ENCODE assay signal across 23 cellular contexts in genomic region chr3:184549793-184550585, GRCh38. TPM values are rescaled to one million over a fixed set of nuclear protein-coding genes. Genes with fewer than 3 reads are reported as not detected.
DNase-seq lines count a peak whose midpoint lies in the region; ATAC-seq, FAIRE-seq and TF ChIP-seq lines count a peak whose summit lies in the region.
"Had no signal": no experiment of that assay in that cellular context is flagged by ENCODE, and none has a peak within 500 bp of the region (broad histone marks: within the 10 kb centered on the region; RNA-seq: fewer than 3 reads in every experiment).

No MANE protein-coding gene starts in this region.

- intact Hi-C loops in pancreas (cut with DNase I), result no loop called here

- no peaks in the 10 kb centered on the region for H3K36me3 ChIP-seq in pancreas
- H3K36me3 ChIP-seq: cardiac muscle cell, esophagus muscularis mucosa, suprapubic skin had no signal

- FAIRE-seq in pancreas (lab: Jason Lieb, UNC), result no peak
- FAIRE-seq: TTC549 had no signal

- H3K4me1 Mint-ChIP-seq in stimulated activated memory B cell treated with anti-CD40 and anti-IgM and Interleukin-4, amounts not matched to agents 10 μg/mL and 1 μg/mL and 100 μg/mL, for 72 hours, result peaks cover 9% of the 10 kb centered on the region

- H3K9me3 ChIP-seq in pancreas, result no peaks in the 10 kb centered on the region
- H3K9me3 ChIP-seq: esophagus muscularis mucosa, suprapubic skin had no signal

- no peak overlapping the region for H3K4me3 ChIP-seq in pancreas
- H3K4me3 ChIP-seq: cardiac muscle cell, esophagus muscularis mucosa, lung, smooth muscle cell, suprapubic skin had no signal

- no peak for TF ChIP-seq CTCF in 22Rv1 (IDR thresholded peaks at IDR 0.05)
- TF ChIP-seq CTCF in pancreas (IDR thresholded peaks at IDR 0.05), result no peak

- no peaks in the 10 kb centered on the region for H3K36me3 Mint-ChIP-seq in stimulated activated memory B cell treated with anti-CD40 and anti-IgM and Interleukin-4, amounts not matched to agents 10 μg/mL and 1 μg/mL and 100 μg/mL, for 72 hours
- H3K36me3 Mint-ChIP-seq: naive thymus-derived CD4-positive, alpha-beta T cell had no signal

- H3K27ac Mint-ChIP-seq in stimulated activated memory B cell treated with anti-CD40 and anti-IgM and Interleukin-4, amounts not matched to agents 10 μg/mL and 1 μg/mL and 100 μg/mL, for 72 hours, result no peak overlapping the region
- H3K27ac Mint-ChIP-seq: activated CD4-positive, alpha-beta T cell treated with anti-CD3 and anti-CD28 coated beads for 36 hours; activated T-helper 2 cell treated with anti-CD3 and anti-CD28 coated beads, Interferon-gamma antibody, Interleukin-2, Interleukin-4, amounts not matched to agents 10 μg/mL and 5 μg/mL and 100 μg/mL, durations not matched to agents 14 hours and 24 hours and 36 hours; CD4-positive, alpha-beta T cell had no signal

- 59 to 63% methylated on average over 15 of the region's 15 CpGs for WGBS in pancreas, 2 donors

- no peaks in the 10 kb centered on the region for H3K27me3 ChIP-seq in pancreas
- H3K27me3 ChIP-seq: cardiac muscle cell, suprapubic skin had no signal

- H3K4me3 Mint-ChIP-seq in stimulated activated memory B cell treated with anti-CD40 and anti-IgM and Interleukin-4, amounts not matched to agents 10 μg/mL and 1 μg/mL and 100 μg/mL, for 72 hours, result no peak overlapping the region
- H3K4me3 Mint-ChIP-seq: activated CD4-positive, alpha-beta T cell treated with anti-CD3 and anti-CD28 coated beads for 36 hours; CD4-positive, alpha-beta T cell; naive thymus-derived CD4-positive, alpha-beta T cell had no signal

- ATAC-seq in pancreas, result peak; percentile 17 to 80 (median 52)
- ATAC-seq in stimulated activated memory B cell treated with anti-CD40 and anti-IgM and Interleukin-4, amounts not matched to agents 10 μg/mL and 1 μg/mL and 100 μg/mL, for 72 hours, result no peak
- ATAC-seq in GM18502 (IDR thresholded peaks at IDR 0.05; ENCODE audit: poor library complexity, unreplicated experiment), result no peak
- ATAC-seq: activated CD4-positive, alpha-beta T cell treated with anti-CD3 and anti-CD28 coated beads for 36 hours; HCT116; naive thymus-derived CD4-positive, alpha-beta T cell had no signal

- H3K27me3 Mint-ChIP-seq in stimulated activated memory B cell treated with anti-CD40 and anti-IgM and Interleukin-4, amounts not matched to agents 10 μg/mL and 1 μg/mL and 100 μg/mL, for 72 hours, result peaks cover 51% of the 10 kb centered on the region
- H3K27me3 Mint-ChIP-seq: activated CD4-positive, alpha-beta T cell treated with anti-CD3 and anti-CD28 coated beads for 36 hours had no signal

- no peaks in the 10 kb centered on the region for H3K9me3 Mint-ChIP-seq in stimulated activated memory B cell treated with anti-CD40 and anti-IgM and Interleukin-4, amounts not matched to agents 10 μg/mL and 1 μg/mL and 100 μg/mL, for 72 hours
- H3K9me3 Mint-ChIP-seq: activated T-helper 2 cell treated with anti-CD3 and anti-CD28 coated beads, Interferon-gamma antibody, Interleukin-2, Interleukin-4, amounts not matched to agents 10 μg/mL and 5 μg/mL and 100 μg/mL, durations not matched to agents 14 hours and 24 hours and 36 hours; CD4-positive, alpha-beta T cell; naive thymus-derived CD4-positive, alpha-beta T cell had no signal

- peak overlapping the region; percentile 40 for H3K27ac ChIP-seq in 22Rv1
- no peak overlapping the region for H3K27ac ChIP-seq in pancreas
- H3K27ac ChIP-seq: cardiac muscle cell, esophagus muscularis mucosa, suprapubic skin had no signal

- DNase-seq in NCI-H2029 (lab: John Stamatoyannopoulos, UW), result peak; percentile 74
- DNase-seq in epidermal melanocyte (ENCODE audit: insufficient read length, low spot score), result peak; percentile 66
- DNase-seq in pancreas, result peak in 1 of 6 donors; percentile 29
- DNase-seq in COR-L47 (lab: John Stamatoyannopoulos, UW), result no peak
- no peak for DNase-seq in kidney glomerular epithelial cell (lab: John Stamatoyannopoulos, UW)
- DNase-seq: activated CD4-positive, alpha-beta T cell treated with anti-CD3 and anti-CD28 coated beads for 36 hours; CD4-positive, alpha-beta T cell; DMS79; naive thymus-derived CD4-positive, alpha-beta T cell; RPMI8226; stimulated activated CD4-positive, alpha-beta T cell treated with anti-CD3 and anti-CD28 coated beads, Interleukin-4, amount 100 ng/mL, for 24 hours; SW 1271 had no signal

- H3K4me1 ChIP-seq in pancreas, result no peaks in the 10 kb centered on the region
- H3K4me1 ChIP-seq: esophagus muscularis mucosa had no signal

RNA-seq across cellular contexts. Expression of gene EPHB3, which starts 11.6 kb away (rescaled TPM):
- 10 to 100 TPM in 4 of 6 donors, 1 to 10 TPM in 2; 5.8 to 17.3 (median 13.2) TPM for total RNA-seq in pancreas
- polyA plus RNA-seq in pancreas, result 10 to 100 TPM; 11.7 to 13.3 TPM
- total RNA-seq: activated CD4-positive, alpha-beta T cell treated with anti-CD3 and anti-CD28 coated beads for 36 hours; activated T-helper 2 cell treated with anti-CD3 and anti-CD28 coated beads, Interferon-gamma antibody, Interleukin-2, Interleukin-4, amounts not matched to agents 10 μg/mL and 5 μg/mL and 100 μg/mL, durations not matched to agents 14 hours and 24 hours and 36 hours had no signal

Comparison
In these comparisons a context has a peak if more than half of its experiments do, and no peak if none do; other contexts are left out.
1. DNase-seq: peak in NCI-H2029 (single experiment) and epidermal melanocyte (single experiment); none in COR-L47 (single experiment) and kidney glomerular epithelial cell (single experiment).
2. ATAC-seq: peak in pancreas (4 of 4); none in stimulated activated memory B cell treated with anti-CD40 and anti-IgM and Interleukin-4, amounts not matched to agents 10 μg/mL and 1 μg/mL and 100 μg/mL, for 72 hours (single experiment) and GM18502 (single experiment).